ENCODE assay signal across 21 cellular contexts in the genomic region with DNA sequence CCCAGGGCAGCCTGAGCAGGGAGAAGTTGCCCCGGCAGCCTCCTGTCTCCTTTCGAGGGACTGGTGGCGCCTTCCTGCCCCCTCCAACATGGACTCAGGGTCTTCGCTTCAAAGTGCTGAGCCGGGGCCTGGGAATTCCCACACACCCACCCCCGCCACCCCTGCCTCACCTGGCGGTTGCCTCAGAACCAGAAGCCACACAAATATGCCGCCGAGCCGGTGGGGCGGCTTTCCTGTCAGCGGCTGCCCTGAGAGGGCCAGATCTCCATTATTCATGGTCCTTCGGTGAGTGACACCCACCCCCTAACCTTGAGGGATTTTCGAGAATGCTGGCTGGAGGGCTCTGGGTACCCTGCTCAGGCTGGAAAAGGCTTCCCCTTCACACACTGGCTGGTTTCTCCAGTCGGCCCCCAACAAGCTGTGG.
DNase-seq lines count a peak whose midpoint lies in the region; ATAC-seq and TF ChIP-seq lines count a peak whose summit lies in the region.
"Had no signal": no experiment of that assay in that cellular context is flagged by ENCODE, and none has a peak within 500 bp of the region (broad histone marks: within the 10 kb centered on the region; RNA-seq: fewer than 3 reads in every experiment).

No MANE protein-coding gene starts in this region.

- intact Hi-C loops in heart left ventricle (cut with DNase I): no loop called here
- intact Hi-C loops in left ventricle myocardium superior (cut with micrococcal nuclease): no loop called here
- intact Hi-C loops in upper lobe of right lung (cut with DNase I): no loop called here

- H3K27me3 ChIP-seq in heart left ventricle (no peaks in the 10 kb centered on the region), endodermal cell (ENCODE audit: control insufficient read depth, insufficient read depth, low read length, poor library complexity, severe bottlenecking) (no peaks in the 10 kb centered on the region), lung (ENCODE audit: control insufficient read depth, insufficient read depth) (no peaks in the 10 kb centered on the region), upper lobe of right lung (no peaks in the 10 kb centered on the region), HAP-1 (ENCODE audit: low read depth) (no peaks in the 10 kb centered on the region)
- H3K27me3 ChIP-seq: breast epithelium, dorsolateral prefrontal cortex, ovary had no signal

- H3K4me1 ChIP-seq in heart left ventricle: peaks cover 0 to 14% (median 0%) of the 10 kb centered on the region in 12 donors
- peaks cover 9% of the 10 kb centered on the region for H3K4me1 ChIP-seq in endodermal cell (ENCODE audit: control insufficient read depth, insufficient read depth, low read length)
- peaks cover 0 to 7% of the 10 kb centered on the region in 2 donors for H3K4me1 ChIP-seq in lung (ENCODE audit: control insufficient read depth in 2 of 2, insufficient read depth in 2 of 2, low read length in 2 of 2)
- peaks cover 3% of the 10 kb centered on the region for H3K4me1 ChIP-seq in upper lobe of right lung
- no peaks in the 10 kb centered on the region for H3K4me1 ChIP-seq in HAP-1
- H3K4me1 ChIP-seq: breast epithelium had no signal

- H3K36me3 ChIP-seq in heart left ventricle (no peaks in the 10 kb centered on the region), endodermal cell (ENCODE audit: control insufficient read depth, insufficient read depth, low read length) (no peaks in the 10 kb centered on the region), lung (ENCODE audit: control insufficient read depth in 2 of 2, insufficient read depth in 2 of 2, low read length in 2 of 2) (no peaks in the 10 kb centered on the region), upper lobe of right lung (no peaks in the 10 kb centered on the region), HAP-1 (replicated peaks) (no peaks in the 10 kb centered on the region)
- H3K36me3 ChIP-seq: BLaER1 treated with 17β-estradiol and CSF1 and Interleukin-3, amounts not matched to agents 10 nM and 100 nM; breast epithelium; ovary; thoracic aorta; WERI-Rb-1 had no signal

- DNase-seq in heart left ventricle: peak in 3 of 5 donors; percentile 12 to 35 (median 15)
- DNase-seq in left ventricle myocardium superior: no peak
- peak; percentile 92 for DNase-seq in endodermal cell
- DNase-seq in lung (ENCODE audit: low spot score): peak; percentile 50
- DNase-seq in upper lobe of right lung: peak; percentile 81
- DNase-seq in HAP-1 (ENCODE audit: low spot score in 2 of 2): no peak
- DNase-seq in NCI-H1092 treated with DMSO at 0.1 percent for 48 hours (lab: John Stamatoyannopoulos, UW): no peak
- DNase-seq in COR-L47 (lab: John Stamatoyannopoulos, UW): no peak
- DNase-seq: activated CD8-positive, alpha-beta T cell treated with anti-CD3 and anti-CD28 coated beads, Interleukin-2, amount 10 ng/mL, durations not matched to agents 7 days and 5 days; activated naive CD8-positive, alpha-beta T cell treated with anti-CD3 and anti-CD28 coated beads, Interleukin-2, amount 50 U/mL, for 24 hours; DMS79 treated with DMSO at 0.1 percent for 48 hours; head of caudate nucleus; HFFc6; NCI-H2227 treated with DMSO at 0.1 percent for 48 hours; WERI-Rb-1 had no signal

- in situ Hi-C loops in HAP-1 (cut with MboI; ENCODE audit: low sequenced_read_pairs): no loop called here

- no peaks in the 10 kb centered on the region for H3K36me3 Mint-ChIP-seq in endodermal cell (ENCODE audit: low read depth)

- peaks cover 20% of the 10 kb centered on the region for H3K4me1 Mint-ChIP-seq in endodermal cell

- no peak overlapping the region for H3K4me3 Mint-ChIP-seq in endodermal cell
- H3K4me3 Mint-ChIP-seq: activated CD8-positive, alpha-beta T cell treated with anti-CD3 and anti-CD28 coated beads, Interleukin-2, amount 10 ng/mL, durations not matched to agents 7 days and 5 days; activated naive CD8-positive, alpha-beta T cell treated with anti-CD3 and anti-CD28 coated beads, Interleukin-2, amount 50 U/mL, for 24 hours; activated T-helper 1 cell treated with anti-CD3 and anti-CD28 coated beads, Interleukin-12 subunit alpha, Interleukin-12 subunit beta, Interleukin-2, Interleukin-4 antibody, amounts not matched to agents 30 ng/mL and 10 ng/mL and 1 ng/mL, durations not matched to agents 14 hours and 24 hours and 36 hours; HFFc6 had no signal

- TF ChIP-seq CTCF in heart left ventricle (IDR thresholded peaks at IDR 0.05) (no peak), endodermal cell (conservative IDR thresholded peaks at IDR 0.05) (no peak), lung (IDR thresholded peaks at IDR 0.05; ENCODE audit: control extremely low read depth, extremely low read depth) (no peak), upper lobe of right lung (IDR thresholded peaks at IDR 0.05) (no peak)

- H3K4me3 ChIP-seq in heart left ventricle (peak overlapping the region in 1 of 12 donors; percentile 15), endodermal cell (ENCODE audit: low read length) (no peak overlapping the region), lung (no peak overlapping the region), upper lobe of right lung (peak overlapping the region; percentile 23), HAP-1 (no peak overlapping the region)
- H3K4me3 ChIP-seq: BLaER1 treated with 17β-estradiol and CSF1 and Interleukin-3, amounts not matched to agents 10 nM and 100 nM; breast epithelium; dorsolateral prefrontal cortex; ovary; thoracic aorta had no signal

- 83 to 91% (median 83%) methylated on average over 14 to 15 of the region's 15 CpGs for WGBS in heart left ventricle, 4 donors
- 83 to 93% methylated on average over 8 to 15 of the region's 15 CpGs for WGBS in endodermal cell (ENCODE audit: insufficient coverage in 1 of 2, insufficient read length in 1 of 2), 2 experiments
- 63 to 84% methylated on average over 15 of the region's 15 CpGs for WGBS in lung, 2 donors

- H3K27ac Mint-ChIP-seq in endodermal cell: no peak overlapping the region
- H3K27ac Mint-ChIP-seq: activated CD8-positive, alpha-beta T cell treated with anti-CD3 and anti-CD28 coated beads, Interleukin-2, amount 10 ng/mL, durations not matched to agents 7 days and 5 days; activated naive CD8-positive, alpha-beta T cell treated with anti-CD3 and anti-CD28 coated beads, Interleukin-2, amount 50 U/mL, for 24 hours; activated T-helper 1 cell treated with anti-CD3 and anti-CD28 coated beads, Interleukin-12 subunit alpha, Interleukin-12 subunit beta, Interleukin-2, Interleukin-4 antibody, amounts not matched to agents 30 ng/mL and 10 ng/mL and 1 ng/mL, durations not matched to agents 14 hours and 24 hours and 36 hours; HFFc6 had no signal

- H3K27ac ChIP-seq in heart left ventricle (peak overlapping the region in 2 of 12 donors; percentile 30 to 34), endodermal cell (ENCODE audit: low read depth, low read length) (no peak overlapping the region), lung (ENCODE audit: low read depth in 1 of 2, low read length in 1 of 2) (no peak overlapping the region), upper lobe of right lung (no peak overlapping the region)
- H3K27ac ChIP-seq: BLaER1 treated with 17β-estradiol and CSF1 and Interleukin-3, amounts not matched to agents 10 nM and 100 nM; breast epithelium; dorsolateral prefrontal cortex; ovary; thoracic aorta; WERI-Rb-1 had no signal

- H3K9me3 Mint-ChIP-seq in endodermal cell: peaks cover 1% of the 10 kb centered on the region
- H3K9me3 Mint-ChIP-seq: activated naive CD8-positive, alpha-beta T cell treated with anti-CD3 and anti-CD28 coated beads, Interleukin-2, amount 50 U/mL, for 24 hours; activated T-helper 1 cell treated with anti-CD3 and anti-CD28 coated beads, Interleukin-12 subunit alpha, Interleukin-12 subunit beta, Interleukin-2, Interleukin-4 antibody, amounts not matched to agents 30 ng/mL and 10 ng/mL and 1 ng/mL, durations not matched to agents 14 hours and 24 hours and 36 hours had no signal

- no peak for TF ChIP-seq POLR2A in heart left ventricle (IDR thresholded peaks at IDR 0.05)

- H3K27me3 Mint-ChIP-seq in endodermal cell (ENCODE audit: insufficient read depth): no peaks in the 10 kb centered on the region
- H3K27me3 Mint-ChIP-seq: activated naive CD8-positive, alpha-beta T cell treated with anti-CD3 and anti-CD28 coated beads, Interleukin-2, amount 50 U/mL, for 24 hours had no signal

- no peaks in the 10 kb centered on the region for H3K9me3 ChIP-seq in heart left ventricle
- H3K9me3 ChIP-seq in endodermal cell (ENCODE audit: control insufficient read depth, low read length): no peaks in the 10 kb centered on the region
- no peaks in the 10 kb centered on the region for H3K9me3 ChIP-seq in lung (ENCODE audit: control insufficient read depth in 2 of 2, insufficient read depth in 1 of 2, low read length in 1 of 2)
- no peaks in the 10 kb centered on the region for H3K9me3 ChIP-seq in upper lobe of right lung
- H3K9me3 ChIP-seq in HAP-1: 0 out of 2 replicates have a peak, but pooled peaks cover 2% of the 10 kb centered on the region
- H3K9me3 ChIP-seq: BLaER1 treated with 17β-estradiol and CSF1 and Interleukin-3, amounts not matched to agents 10 nM and 100 nM; breast epithelium; ovary; thoracic aorta had no signal

- H3K9ac ChIP-seq in endodermal cell (ENCODE audit: extremely low read depth, low read length, poor library complexity, severe bottlenecking): no peak overlapping the region
- H3K9ac ChIP-seq: BLaER1 treated with 17β-estradiol and CSF1 and Interleukin-3, amounts not matched to agents 10 nM and 100 nM had no signal

- ATAC-seq in heart left ventricle (no peak), left ventricle myocardium superior (no peak), lung (ENCODE audit: insufficient read depth, low FRiP score) (no peak), upper lobe of right lung (peak; percentile 73)
- ATAC-seq: activated CD8-positive, alpha-beta T cell treated with anti-CD3 and anti-CD28 coated beads, Interleukin-2, amount 10 ng/mL, durations not matched to agents 7 days and 5 days; activated naive CD8-positive, alpha-beta T cell treated with anti-CD3 and anti-CD28 coated beads, Interleukin-2, amount 50 U/mL, for 24 hours had no signal

Comparison
In these comparisons a context has a peak if more than half of its experiments do, and no peak if none do; other contexts are left out.
1. DNase-seq: peak in heart left ventricle (3 of 5), endodermal cell (single experiment), lung (single experiment) and upper lobe of right lung (single experiment); none in left ventricle myocardium superior (single experiment), HAP-1 (0 of 2), NCI-H1092 treated with DMSO at 0.1 percent for 48 hours (single experiment) and COR-L47 (single experiment).